1 cellular context compared by ENCODE assay signal in the genomic region with DNA sequence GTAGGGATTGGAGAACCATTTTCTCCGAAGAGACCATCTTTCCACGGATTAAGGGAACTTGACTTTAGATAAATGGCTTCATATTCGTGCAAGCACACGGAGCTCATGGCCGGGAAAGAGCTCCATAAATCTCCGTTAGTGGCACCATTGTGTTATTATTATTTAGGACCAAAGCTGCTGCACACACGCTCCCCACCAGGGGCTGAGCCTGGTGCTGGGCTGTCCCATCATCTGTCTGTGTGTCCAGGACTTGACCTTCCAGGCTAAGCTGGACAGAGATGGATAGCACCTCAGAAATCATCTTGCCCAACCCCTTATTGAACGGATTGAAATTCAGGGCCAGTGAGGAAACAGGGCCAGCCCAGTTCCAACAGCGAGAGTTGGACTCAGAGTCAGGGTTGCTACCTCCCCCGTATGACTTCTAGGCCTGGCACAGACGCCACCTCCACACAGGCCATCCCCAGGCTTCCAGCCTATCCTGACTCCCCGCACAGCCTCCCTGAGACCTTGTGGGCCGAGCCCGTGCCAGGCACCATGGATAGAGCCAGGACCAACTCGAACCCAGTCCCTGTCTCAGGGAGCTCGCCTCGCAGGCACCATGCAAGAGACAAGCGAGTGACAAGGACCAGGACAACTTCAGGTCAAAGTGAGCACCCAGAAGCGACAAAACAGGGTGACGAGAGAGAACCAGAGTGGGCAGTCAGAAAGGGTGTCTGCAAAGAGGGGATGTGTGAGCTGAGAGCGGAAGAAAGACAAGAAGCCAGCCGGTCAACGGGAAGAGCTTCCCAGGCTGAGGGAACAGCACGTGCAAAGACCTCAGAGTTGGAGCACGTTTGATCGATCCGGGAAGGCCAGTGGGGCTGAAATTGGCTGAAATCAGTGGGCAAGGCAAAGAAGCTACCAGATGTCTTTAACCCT.
TF ChIP-seq lines count a peak whose summit lies in the region.

No MANE protein-coding gene starts in this region.

TF ChIP-seq in IMR-90, 13 proteins besides CTCF, POLR2A, EP300 and RAD21:
- TF ChIP-seq RCOR1 (IDR thresholded peaks at IDR 0.05; ENCODE audit: insufficient replicate concordance, low read length) (no peak), MAZ (IDR thresholded peaks at IDR 0.05; ENCODE audit: borderline replicate concordance, low read depth, low read length) (no peak), RFX5 (IDR thresholded peaks at IDR 0.05; ENCODE audit: low read depth, low read length) (no peak), MAFK (IDR thresholded peaks at IDR 0.05; ENCODE audit: low read depth, low read length) (no peak), NFE2L2 (IDR thresholded peaks at IDR 0.05; ENCODE audit: low read depth, low read length) (no peak), SMC3 (IDR thresholded peaks at IDR 0.05; ENCODE audit: low read depth, low read length) (no peak)
- TF ChIP-seq, protein P1, sequence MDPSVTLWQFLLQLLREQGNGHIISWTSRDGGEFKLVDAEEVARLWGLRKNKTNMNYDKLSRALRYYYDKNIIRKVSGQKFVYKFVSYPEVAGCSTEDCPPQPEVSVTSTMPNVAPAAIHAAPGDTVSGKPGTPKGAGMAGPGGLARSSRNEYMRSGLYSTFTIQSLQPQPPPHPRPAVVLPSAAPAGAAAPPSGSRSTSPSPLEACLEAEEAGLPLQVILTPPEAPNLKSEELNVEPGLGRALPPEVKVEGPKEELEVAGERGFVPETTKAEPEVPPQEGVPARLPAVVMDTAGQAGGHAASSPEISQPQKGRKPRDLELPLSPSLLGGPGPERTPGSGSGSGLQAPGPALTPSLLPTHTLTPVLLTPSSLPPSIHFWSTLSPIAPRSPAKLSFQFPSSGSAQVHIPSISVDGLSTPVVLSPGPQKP (IDR thresholded peaks at IDR 0.05; ENCODE audit: borderline replicate concordance, low read depth, low read length) = no peak
- TF ChIP-seq, protein P2, sequence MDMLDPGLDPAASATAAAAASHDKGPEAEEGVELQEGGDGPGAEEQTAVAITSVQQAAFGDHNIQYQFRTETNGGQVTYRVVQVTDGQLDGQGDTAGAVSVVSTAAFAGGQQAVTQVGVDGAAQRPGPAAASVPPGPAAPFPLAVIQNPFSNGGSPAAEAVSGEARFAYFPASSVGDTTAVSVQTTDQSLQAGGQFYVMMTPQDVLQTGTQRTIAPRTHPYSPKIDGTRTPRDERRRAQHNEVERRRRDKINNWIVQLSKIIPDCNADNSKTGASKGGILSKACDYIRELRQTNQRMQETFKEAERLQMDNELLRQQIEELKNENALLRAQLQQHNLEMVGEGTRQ (IDR thresholded peaks at IDR 0.05; ENCODE audit: low read depth, low read length) = no peak
